ENCODE assay signal across 22 cellular contexts in genomic region chr9:118321823-118322222, GRCh38.
"Had no signal": no experiment of that assay in that cellular context is flagged by ENCODE, and none has a peak within 500 bp of the region (broad histone marks: within the 10 kb centered on the region; RNA-seq: fewer than 3 reads in every experiment).

No MANE protein-coding gene starts in this region.

- DNase-seq: activated CD4-positive, alpha-beta T cell treated with anti-CD3 and anti-CD28 coated beads for 48 hours; activated CD4-positive, alpha-beta T cell treated with anti-CD3 and anti-CD28 coated beads, Interleukin-2, amount 50 U/mL, for 4 hours; activated CD8-positive, alpha-beta memory T cell treated with anti-CD3 and anti-CD28 coated beads, Interleukin-2, amount 50 U/mL, for 48 hours; activated CD8-positive, alpha-beta T cell treated with anti-CD3 and anti-CD28 coated beads, Interleukin-2, amount 10 ng/mL, durations not matched to agents 7 days and 5 days; activated effector memory CD4-positive, alpha-beta T cell treated with Interleukin-2 at 50 U/mL for 16 hours; activated naive CD4-positive, alpha-beta T cell; activated naive CD8-positive, alpha-beta T cell treated with anti-CD3 and anti-CD28 coated beads, Interleukin-2, amount 50 U/mL, for 24 hours; activated T-cell treated with anti-CD3 and anti-CD28 coated beads, Interleukin-2, amount 50 U/mL, for 1 hour; amniotic stem cell; body of pancreas; central memory CD4-positive, alpha-beta T cell; NCI-H1092; NCI-H1694; NCI-H2029; NCI-H446; NCI-H524; NCI-H82; PC-3; SHP77 treated with DMSO at 0.1 percent for 48 hours had no signal

- FAIRE-seq: bronchial epithelial cell had no signal

- H3K4me3 ChIP-seq: ascending aorta, body of pancreas had no signal

- H3K27ac ChIP-seq: ascending aorta, body of pancreas, KMS-11 had no signal
